In genomic region chr1:6359568-6360496, GRCh38 we compare ENCODE assay signal across 1 cellular context.
TF ChIP-seq lines count a peak whose summit lies in the region.

No MANE protein-coding gene starts in this region.

TF ChIP-seq in HepG2, 621 proteins besides CTCF, POLR2A, EP300 and RAD21 (continued from another document and continues in another):
- TF ChIP-seq IKZF5 (CRISPR knock-in tag; IDR thresholded peaks at IDR 0.05), result peak; percentile 55
- no peak for TF ChIP-seq ATRX (CRISPR knock-in tag; IDR thresholded peaks at IDR 0.05; ENCODE audit: borderline replicate concordance)
- TF ChIP-seq ZNF160 (CRISPR knock-in tag; IDR thresholded peaks at IDR 0.05), result 0 out of 2 replicates have a peak, but pooled peaks have one; percentile 31
- TF ChIP-seq MYC (CRISPR knock-in tag; IDR thresholded peaks at IDR 0.05; ENCODE audit: borderline replicate concordance), result peak; percentile 48; the same call in 1 of the 2 replicates
- peak; percentile 66; the same call in 1 of the 2 replicates for TF ChIP-seq SIN3A (IDR thresholded peaks at IDR 0.05; ENCODE audit: borderline replicate concordance, low read depth, low read length)
- TF ChIP-seq ZNF263 (CRISPR knock-in tag; IDR thresholded peaks at IDR 0.05), result no peak
- peak; percentile 68; the same call in 1 of the 2 replicates for TF ChIP-seq TGIF2 (CRISPR knock-in tag; IDR thresholded peaks at IDR 0.05)
- TF ChIP-seq BCL6 (CRISPR knock-in tag; IDR thresholded peaks at IDR 0.05), result peak; percentile 54; the same call in 1 of the 2 replicates
- TF ChIP-seq GATAD2A (CRISPR knock-in tag; IDR thresholded peaks at IDR 0.05), result peak; percentile 79
- 0 out of 2 replicates have a peak, but pooled peaks have one; percentile 28 for TF ChIP-seq AKAP8 (CRISPR knock-in tag; IDR thresholded peaks at IDR 0.05)
- peak; percentile 45; the same call in 1 of the 2 replicates for TF ChIP-seq FOXK1 (CRISPR knock-in tag; IDR thresholded peaks at IDR 0.05; ENCODE audit: borderline replicate concordance, low read depth)
- peak; percentile 67; the same call in 1 of the 2 replicates for TF ChIP-seq ZNF281 (CRISPR knock-in tag; IDR thresholded peaks at IDR 0.05; ENCODE audit: borderline replicate concordance)
- TF ChIP-seq ZNF768 (CRISPR knock-in tag; IDR thresholded peaks at IDR 0.05), result peak; percentile 66; the same call in 1 of the 2 replicates
- no peak for TF ChIP-seq ZNF589 (CRISPR knock-in tag; conservative IDR thresholded peaks at IDR 0.05)
- peak; percentile 33; the same call in 1 of the 2 replicates for TF ChIP-seq ZNF691 (CRISPR knock-in tag; IDR thresholded peaks at IDR 0.05; ENCODE audit: borderline replicate concordance, low read depth)
- TF ChIP-seq ZNF292 (CRISPR knock-in tag; IDR thresholded peaks at IDR 0.05; ENCODE audit: borderline replicate concordance, low read depth), result no peak; the same call in 1 of the 2 replicates
- peak; percentile 99 for TF ChIP-seq PATZ1 (CRISPR knock-in tag; IDR thresholded peaks at IDR 0.05)
- TF ChIP-seq ZNF770 (CRISPR knock-in tag; IDR thresholded peaks at IDR 0.05), result peak; percentile 91
- TF ChIP-seq KAT8 (CRISPR knock-in tag; IDR thresholded peaks at IDR 0.05), result peak; percentile 68
- TF ChIP-seq TAF1 (CRISPR knock-in tag; IDR thresholded peaks at IDR 0.05), result peak; percentile 35; the same call in 1 of the 2 replicates
- no peak for TF ChIP-seq KAT2B (IDR thresholded peaks at IDR 0.05; ENCODE audit: borderline replicate concordance, low read depth, low read length)
- 0 out of 2 replicates have a peak, but pooled peaks have one; percentile 10 for TF ChIP-seq NR2F2 (IDR thresholded peaks at IDR 0.05; ENCODE audit: borderline replicate concordance, low read depth)
- TF ChIP-seq ZNF788 (CRISPR knock-in tag; IDR thresholded peaks at IDR 0.05; ENCODE audit: borderline replicate concordance), result 0 out of 2 replicates have a peak, but pooled peaks have one; percentile 55
- peak; percentile 27; the same call in 1 of the 2 replicates for TF ChIP-seq SMAD3 (CRISPR knock-in tag; IDR thresholded peaks at IDR 0.05)
- TF ChIP-seq NFE2L2 (IDR thresholded peaks at IDR 0.05; ENCODE audit: low read length), result no peak
- no peak for TF ChIP-seq ZSCAN20 (CRISPR knock-in tag; IDR thresholded peaks at IDR 0.05; ENCODE audit: borderline replicate concordance)
- TF ChIP-seq HNRNPUL1 (IDR thresholded peaks at IDR 0.05; ENCODE audit: low read depth, low read length), result no peak
- TF ChIP-seq, protein P1, sequence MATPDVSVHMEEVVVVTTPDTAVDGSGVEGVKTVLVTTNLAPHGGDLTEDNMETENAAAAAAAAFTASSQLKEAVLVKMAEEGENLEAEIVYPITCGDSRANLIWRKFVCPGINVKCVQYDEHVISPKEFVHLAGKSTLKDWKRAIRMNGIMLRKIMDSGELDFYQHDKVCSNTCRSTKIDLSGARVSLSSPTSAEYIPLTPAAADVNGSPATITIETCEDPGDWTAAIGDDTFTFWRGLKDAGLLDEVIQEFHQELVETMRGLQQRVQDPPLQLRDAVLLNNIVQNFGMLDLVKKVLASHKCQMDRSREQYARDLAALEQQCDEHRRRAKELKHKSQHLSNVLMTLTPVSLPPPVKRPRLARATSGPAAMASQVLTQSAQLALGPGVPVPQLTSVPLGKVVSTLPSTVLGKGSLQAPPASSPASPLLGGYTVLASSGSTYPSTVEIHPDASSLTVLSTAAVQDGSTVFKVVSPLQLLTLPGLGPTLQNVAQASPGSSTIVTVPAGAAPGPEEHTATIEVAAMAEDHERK (CRISPR knock-in tag; IDR thresholded peaks at IDR 0.05; ENCODE audit: low read depth), result no peak
- TF ChIP-seq KMT2A (CRISPR knock-in tag; IDR thresholded peaks at IDR 0.05), result peak; percentile 59; the same call in 1 of the 2 replicates
- peak; percentile 61; the same call in 1 of the 2 replicates for TF ChIP-seq ZNF710 (CRISPR knock-in tag; IDR thresholded peaks at IDR 0.05; ENCODE audit: borderline replicate concordance)
- TF ChIP-seq ZNF17 (CRISPR knock-in tag; IDR thresholded peaks at IDR 0.05), result 0 out of 2 replicates have a peak, but pooled peaks have one; percentile 37
- peak; percentile 81; the same call in 1 of the 2 replicates for TF ChIP-seq HNRNPL (IDR thresholded peaks at IDR 0.05; ENCODE audit: low read depth, low read length)
- no peak for TF ChIP-seq ZFP37 (CRISPR knock-in tag; IDR thresholded peaks at IDR 0.05; ENCODE audit: borderline replicate concordance)
- TF ChIP-seq REST (IDR thresholded peaks at IDR 0.05; ENCODE audit: borderline replicate concordance in 1 of 2, low read depth in 1 of 2, low read length in 2 of 2), result peak in 1 of 2 experiments; percentile 37; a peak in 1 of 4 replicates
- TF ChIP-seq DMAP1 (CRISPR knock-in tag; IDR thresholded peaks at IDR 0.05), result peak; percentile 50; the same call in 1 of the 2 replicates
- peak; percentile 82 for TF ChIP-seq SALL1 (CRISPR knock-in tag; IDR thresholded peaks at IDR 0.05)
- TF ChIP-seq ZNF746 (CRISPR knock-in tag; IDR thresholded peaks at IDR 0.05), result peak; percentile 86
- no peak for TF ChIP-seq NFE2L1 (CRISPR knock-in tag; IDR thresholded peaks at IDR 0.05; ENCODE audit: borderline replicate concordance)
- peak; percentile 55 for TF ChIP-seq ERF (CRISPR knock-in tag; IDR thresholded peaks at IDR 0.05)
- TF ChIP-seq, protein P2, sequence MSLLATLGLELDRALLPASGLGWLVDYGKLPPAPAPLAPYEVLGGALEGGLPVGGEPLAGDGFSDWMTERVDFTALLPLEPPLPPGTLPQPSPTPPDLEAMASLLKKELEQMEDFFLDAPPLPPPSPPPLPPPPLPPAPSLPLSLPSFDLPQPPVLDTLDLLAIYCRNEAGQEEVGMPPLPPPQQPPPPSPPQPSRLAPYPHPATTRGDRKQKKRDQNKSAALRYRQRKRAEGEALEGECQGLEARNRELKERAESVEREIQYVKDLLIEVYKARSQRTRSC (CRISPR knock-in tag; IDR thresholded peaks at IDR 0.05; ENCODE audit: low read depth), result no peak
- TF ChIP-seq HINFP (CRISPR knock-in tag; IDR thresholded peaks at IDR 0.05; ENCODE audit: low read depth), result peak; percentile 75; the same call in 1 of the 2 replicates
